1 cellular context compared by ENCODE assay signal in the genomic region with DNA sequence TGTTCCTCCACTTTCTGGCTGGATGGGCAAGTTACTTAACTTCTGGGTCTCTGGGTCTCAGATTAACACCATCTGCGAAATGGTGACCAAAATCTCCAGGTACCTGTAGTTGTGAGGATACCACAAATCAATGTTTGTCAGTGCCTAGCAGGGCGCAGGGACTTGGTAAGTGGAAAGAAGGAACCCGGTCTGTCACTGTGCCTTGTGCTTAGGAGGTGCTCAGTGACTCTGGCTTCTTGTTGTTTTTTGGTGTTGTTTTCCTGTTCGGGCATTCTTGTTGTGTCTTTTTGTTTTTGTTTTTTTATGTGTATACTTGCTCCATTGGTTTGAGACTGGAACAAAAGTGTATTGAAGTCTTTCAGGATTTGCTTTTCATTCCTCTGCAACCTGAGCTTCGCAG.
TF ChIP-seq lines count a peak whose summit lies in the region.

No MANE protein-coding gene starts in this region.

TF ChIP-seq in K562, 482 proteins besides CTCF, POLR2A, EP300 and RAD21 (continued from another document):
- TF ChIP-seq, protein P1, sequence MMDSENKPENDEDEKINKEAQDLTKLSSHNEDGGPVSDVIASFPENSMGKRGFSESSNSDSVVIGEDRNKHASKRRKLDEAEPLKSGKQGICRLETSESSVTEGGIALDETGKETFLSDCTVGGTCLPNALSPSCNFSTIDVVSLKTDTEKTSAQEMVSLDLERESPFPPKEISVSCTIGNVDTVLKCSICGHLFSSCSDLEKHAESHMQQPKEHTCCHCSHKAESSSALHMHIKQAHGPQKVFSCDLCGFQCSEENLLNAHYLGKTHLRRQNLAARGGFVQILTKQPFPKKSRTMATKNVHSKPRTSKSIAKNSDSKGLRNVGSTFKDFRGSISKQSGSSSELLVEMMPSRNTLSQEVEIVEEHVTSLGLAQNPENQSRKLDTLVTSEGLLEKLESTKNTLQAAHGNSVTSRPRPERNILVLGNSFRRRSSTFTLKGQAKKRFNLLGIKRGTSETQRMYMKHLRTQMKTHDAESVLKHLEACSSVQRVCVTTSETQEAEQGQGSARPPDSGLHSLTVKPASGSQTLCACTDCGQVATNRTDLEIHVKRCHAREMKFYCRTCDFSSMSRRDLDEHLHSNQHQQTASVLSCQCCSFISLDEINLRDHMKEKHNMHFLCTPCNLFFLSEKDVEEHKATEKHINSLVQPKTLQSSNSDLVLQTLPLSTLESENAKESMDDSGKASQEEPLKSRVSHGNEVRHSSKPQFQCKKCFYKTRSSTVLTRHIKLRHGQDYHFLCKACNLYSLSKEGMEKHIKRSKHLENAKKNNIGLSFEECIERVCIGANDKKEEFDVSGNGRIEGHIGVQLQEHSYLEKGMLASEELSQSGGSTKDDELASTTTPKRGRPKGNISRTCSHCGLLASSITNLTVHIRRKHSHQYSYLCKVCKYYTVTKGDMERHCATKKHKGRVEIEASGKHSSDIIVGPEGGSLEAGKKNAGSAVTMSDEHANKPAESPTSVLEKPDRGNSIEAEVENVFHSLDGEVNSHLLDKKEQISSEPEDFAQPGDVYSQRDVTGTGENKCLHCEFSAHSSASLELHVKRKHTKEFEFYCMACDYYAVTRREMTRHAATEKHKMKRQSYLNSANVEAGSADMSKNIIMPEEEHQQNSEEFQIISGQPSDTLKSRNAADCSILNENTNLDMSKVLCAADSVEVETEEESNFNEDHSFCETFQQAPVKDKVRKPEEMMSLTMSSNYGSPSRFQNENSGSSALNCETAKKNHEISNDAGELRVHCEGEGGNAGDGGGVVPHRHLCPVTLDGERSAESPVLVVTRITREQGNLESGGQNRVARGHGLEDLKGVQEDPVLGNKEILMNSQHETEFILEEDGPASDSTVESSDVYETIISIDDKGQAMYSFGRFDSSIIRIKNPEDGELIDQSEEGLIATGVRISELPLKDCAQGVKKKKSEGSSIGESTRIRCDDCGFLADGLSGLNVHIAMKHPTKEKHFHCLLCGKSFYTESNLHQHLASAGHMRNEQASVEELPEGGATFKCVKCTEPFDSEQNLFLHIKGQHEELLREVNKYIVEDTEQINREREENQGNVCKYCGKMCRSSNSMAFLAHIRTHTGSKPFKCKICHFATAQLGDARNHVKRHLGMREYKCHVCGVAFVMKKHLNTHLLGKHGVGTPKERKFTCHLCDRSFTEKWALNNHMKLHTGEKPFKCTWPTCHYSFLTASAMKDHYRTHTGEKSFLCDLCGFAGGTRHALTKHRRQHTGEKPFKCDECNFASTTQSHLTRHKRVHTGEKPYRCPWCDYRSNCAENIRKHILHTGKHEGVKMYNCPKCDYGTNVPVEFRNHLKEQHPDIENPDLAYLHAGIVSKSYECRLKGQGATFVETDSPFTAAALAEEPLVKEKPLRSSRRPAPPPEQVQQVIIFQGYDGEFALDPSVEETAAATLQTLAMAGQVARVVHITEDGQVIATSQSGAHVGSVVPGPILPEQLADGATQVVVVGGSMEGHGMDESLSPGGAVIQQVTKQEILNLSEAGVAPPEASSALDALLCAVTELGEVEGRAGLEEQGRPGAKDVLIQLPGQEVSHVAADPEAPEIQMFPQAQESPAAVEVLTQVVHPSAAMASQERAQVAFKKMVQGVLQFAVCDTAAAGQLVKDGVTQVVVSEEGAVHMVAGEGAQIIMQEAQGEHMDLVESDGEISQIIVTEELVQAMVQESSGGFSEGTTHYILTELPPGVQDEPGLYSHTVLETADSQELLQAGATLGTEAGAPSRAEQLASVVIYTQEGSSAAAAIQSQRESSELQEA (IDR thresholded peaks at IDR 0.05; ENCODE audit: low read depth), result no peak
- TF ChIP-seq ELF2 (CRISPR knock-in tag; IDR thresholded peaks at IDR 0.05) (no peak), ZNF668 (CRISPR knock-in tag; IDR thresholded peaks at IDR 0.05) (no peak), FOXA1 (IDR thresholded peaks at IDR 0.05; ENCODE audit: borderline replicate concordance) (no peak), RFX7 (CRISPR knock-in tag; IDR thresholded peaks at IDR 0.05) (no peak), ZNF146 (CRISPR knock-in tag; IDR thresholded peaks at IDR 0.05; ENCODE audit: unreplicated experiment) (no peak), JUNB (CRISPR knock-in tag; conservative IDR thresholded peaks at IDR 0.05) (no peak), KHSRP (IDR thresholded peaks at IDR 0.05) (no peak), VEZF1 (CRISPR knock-in tag; IDR thresholded peaks at IDR 0.05) (no peak)
- TF ChIP-seq, protein P2, sequence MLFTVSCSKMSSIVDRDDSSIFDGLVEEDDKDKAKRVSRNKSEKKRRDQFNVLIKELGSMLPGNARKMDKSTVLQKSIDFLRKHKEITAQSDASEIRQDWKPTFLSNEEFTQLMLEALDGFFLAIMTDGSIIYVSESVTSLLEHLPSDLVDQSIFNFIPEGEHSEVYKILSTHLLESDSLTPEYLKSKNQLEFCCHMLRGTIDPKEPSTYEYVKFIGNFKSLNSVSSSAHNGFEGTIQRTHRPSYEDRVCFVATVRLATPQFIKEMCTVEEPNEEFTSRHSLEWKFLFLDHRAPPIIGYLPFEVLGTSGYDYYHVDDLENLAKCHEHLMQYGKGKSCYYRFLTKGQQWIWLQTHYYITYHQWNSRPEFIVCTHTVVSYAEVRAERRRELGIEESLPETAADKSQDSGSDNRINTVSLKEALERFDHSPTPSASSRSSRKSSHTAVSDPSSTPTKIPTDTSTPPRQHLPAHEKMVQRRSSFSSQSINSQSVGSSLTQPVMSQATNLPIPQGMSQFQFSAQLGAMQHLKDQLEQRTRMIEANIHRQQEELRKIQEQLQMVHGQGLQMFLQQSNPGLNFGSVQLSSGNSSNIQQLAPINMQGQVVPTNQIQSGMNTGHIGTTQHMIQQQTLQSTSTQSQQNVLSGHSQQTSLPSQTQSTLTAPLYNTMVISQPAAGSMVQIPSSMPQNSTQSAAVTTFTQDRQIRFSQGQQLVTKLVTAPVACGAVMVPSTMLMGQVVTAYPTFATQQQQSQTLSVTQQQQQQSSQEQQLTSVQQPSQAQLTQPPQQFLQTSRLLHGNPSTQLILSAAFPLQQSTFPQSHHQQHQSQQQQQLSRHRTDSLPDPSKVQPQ (CRISPR knock-in tag; IDR thresholded peaks at IDR 0.05; ENCODE audit: borderline replicate concordance), result no peak
